ENCODE assay signal across 14 cellular contexts in the genomic region with DNA sequence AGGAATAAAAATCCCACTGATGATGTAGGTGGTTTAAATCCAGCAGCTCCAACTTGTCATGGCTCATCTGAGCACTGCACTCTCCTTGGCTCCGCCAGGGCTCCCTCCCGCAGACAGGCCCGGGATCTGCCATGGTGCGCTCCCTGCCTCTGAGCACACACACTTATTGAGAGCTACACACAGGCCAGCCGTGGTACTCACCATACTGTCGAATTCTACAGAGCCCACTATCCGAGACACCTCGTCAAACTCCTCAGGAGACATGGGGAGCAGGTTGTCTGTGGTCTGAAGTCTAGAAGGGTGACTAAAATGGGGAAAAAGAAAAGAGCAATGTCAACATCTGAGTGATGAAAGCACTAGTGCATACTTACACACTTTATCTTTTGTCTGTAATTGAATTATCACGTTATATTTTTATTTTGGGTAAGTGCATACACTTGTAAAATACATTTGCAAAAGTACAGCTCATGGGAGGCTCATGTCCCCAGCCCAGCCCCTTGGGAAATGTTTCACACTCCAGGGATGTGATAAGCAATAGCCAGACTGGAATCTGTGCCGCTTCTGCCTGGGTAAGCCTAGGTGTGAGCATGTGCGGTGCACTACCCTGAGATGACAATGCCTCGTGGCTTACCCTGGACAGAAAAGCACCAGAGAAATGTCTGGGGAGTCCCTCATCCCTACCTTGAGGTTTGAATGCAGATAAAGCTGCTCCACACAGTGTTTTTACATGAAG. TPM values are rescaled to one million over a fixed set of nuclear protein-coding genes. Genes with fewer than 3 reads are reported as not detected.
DNase-seq lines count a peak whose midpoint lies in the region; ATAC-seq, FAIRE-seq and TF ChIP-seq lines count a peak whose summit lies in the region.
"Had no signal": no experiment of that assay in that cellular context is flagged by ENCODE, and none has a peak within 500 bp of the region (broad histone marks: within the 10 kb centered on the region; RNA-seq: fewer than 3 reads in every experiment).

No MANE protein-coding gene starts in this region.

- H3K4me1 ChIP-seq in ACC112 (ENCODE audit: control insufficient read depth, insufficient read depth, low read length, unreplicated experiment) (peaks cover 25% of the 10 kb centered on the region), astrocyte (ENCODE audit: insufficient read depth, low read length) (peaks cover 11% of the 10 kb centered on the region), small intestine (ENCODE audit: control insufficient read depth in 2 of 2, insufficient read depth in 1 of 2, low read depth in 1 of 2, low read length in 1 of 2) (no peaks in the 10 kb centered on the region)

- H3K36me3 Mint-ChIP-seq in astrocyte (ENCODE audit: low read depth, unreplicated experiment): peaks cover 50% of the 10 kb centered on the region
- peaks cover 37% of the 10 kb centered on the region for H3K36me3 Mint-ChIP-seq in memory B cell

- ATAC-seq in memory B cell (ENCODE audit: low read depth) (no peak), HG03108 (IDR thresholded peaks at IDR 0.05; ENCODE audit: unreplicated experiment) (no peak)

- peaks cover 93% of the 10 kb centered on the region for H3K36me3 ChIP-seq in ACC112 (ENCODE audit: insufficient read depth, low read length)
- H3K36me3 ChIP-seq in astrocyte (ENCODE audit: insufficient read depth, low read length): peaks cover 78% of the 10 kb centered on the region
- H3K36me3 ChIP-seq in small intestine (ENCODE audit: control insufficient read depth in 2 of 2, insufficient read depth in 2 of 2, low read length in 2 of 2): peaks cover 45 to 61% of the 10 kb centered on the region in 2 donors

- TF ChIP-seq CTCF in astrocyte (IDR thresholded peaks at IDR 0.05; ENCODE audit: insufficient read depth, low read depth, low read length) (no peak), GM13976 (IDR thresholded peaks at IDR 0.05; ENCODE audit: borderline replicate concordance, control extremely low read depth, extremely low read depth, insufficient read depth, missing control alignments) (no peak)

- H3K9me3 ChIP-seq in astrocyte (ENCODE audit: insufficient read depth, low read depth, low read length) (no peaks in the 10 kb centered on the region), small intestine (ENCODE audit: control insufficient read depth, low read depth) (no peaks in the 10 kb centered on the region)
- H3K9me3 ChIP-seq: adrenal gland had no signal

- no peaks in the 10 kb centered on the region for H3K27me3 ChIP-seq in ACC112 (ENCODE audit: insufficient read depth, low read length)
- H3K27me3 ChIP-seq in astrocyte (ENCODE audit: insufficient read depth, low read length): no peaks in the 10 kb centered on the region
- H3K27me3 ChIP-seq in small intestine (ENCODE audit: control insufficient read depth in 2 of 2, insufficient read depth in 2 of 2, low read length in 2 of 2): no peaks in the 10 kb centered on the region
- H3K27me3 ChIP-seq: adrenal gland had no signal

- H4K20me1 ChIP-seq in astrocyte (ENCODE audit: insufficient read depth, low read length): peaks cover 7% of the 10 kb centered on the region

- DNase-seq in astrocyte (ENCODE audit: low read depth): no peak
- no peak for DNase-seq in memory B cell (ENCODE audit: low spot score in 2 of 2)
- DNase-seq in small intestine: no peak
- DNase-seq in stimulated activated CD4-positive, alpha-beta T cell treated with anti-CD3 and anti-CD28 coated beads, Interleukin-4, amount 100 ng/mL, for 1 hour: no peak
- no peak for DNase-seq in GM13976 (ENCODE audit: low spot score)
- DNase-seq: activated CD8-positive, alpha-beta memory T cell treated with anti-CD3 and anti-CD28 coated beads for 24 hours; adrenal gland; AML-193; foreskin fibroblast; NCI-H1105 treated with DMSO at 0.1 percent for 48 hours; PC-9 had no signal

- H3K4me3 Mint-ChIP-seq in astrocyte (ENCODE audit: unreplicated experiment): no peak overlapping the region
- no peak overlapping the region for H3K4me3 Mint-ChIP-seq in memory B cell

- H3K9me3 Mint-ChIP-seq in astrocyte (ENCODE audit: unreplicated experiment) (no peaks in the 10 kb centered on the region), memory B cell (no peaks in the 10 kb centered on the region)

- H3K4me1 Mint-ChIP-seq in astrocyte (ENCODE audit: low read depth, unreplicated experiment) (peaks cover 34% of the 10 kb centered on the region), memory B cell (no peaks in the 10 kb centered on the region)

- FAIRE-seq in astrocyte (lab: Jason Lieb, UNC): no peak
- no peak for FAIRE-seq in small intestine (lab: Jason Lieb, UNC)

- no peaks in the 10 kb centered on the region for H3K27me3 Mint-ChIP-seq in astrocyte (ENCODE audit: low read depth, unreplicated experiment)
- no peaks in the 10 kb centered on the region for H3K27me3 Mint-ChIP-seq in memory B cell

- H3K4me2 ChIP-seq in astrocyte (ENCODE audit: low read length): no peak overlapping the region
- H3K4me2 ChIP-seq: PC-9 had no signal

- H3K27ac ChIP-seq in ACC112 (ENCODE audit: low read depth, low read length): 0 out of 2 replicates have a peak overlapping the region, but pooled peaks have one; percentile 2
- H3K27ac ChIP-seq in astrocyte (ENCODE audit: low read depth, low read length): no peak overlapping the region
- no peak overlapping the region for H3K27ac ChIP-seq in small intestine (ENCODE audit: low read depth in 1 of 2, low read length in 1 of 2)
- H3K27ac ChIP-seq: PC-9 had no signal

- WGBS in small intestine, 3 donors: 90 to 95% (median 90%) methylated on average over 12 of the region's 12 CpGs

- no peak overlapping the region for H3K9ac ChIP-seq in astrocyte (ENCODE audit: low read length)

- H3K4me3 ChIP-seq in ACC112 (ENCODE audit: low read depth, low read length) (no peak overlapping the region), astrocyte (ENCODE audit: insufficient read depth, low read depth, low read length) (no peak overlapping the region), small intestine (ENCODE audit: low read depth in 1 of 2, low read length in 2 of 2) (no peak overlapping the region)
- H3K4me3 ChIP-seq: adrenal gland, PC-9 had no signal

- in situ Hi-C loops in GM13976 (cut with MboI; ENCODE audit: low sequenced_read_pairs, unreplicated experiment): no loop called here

- H2AFZ ChIP-seq in ACC112 (ENCODE audit: low read length, unreplicated experiment): no peak overlapping the region
- H2AFZ ChIP-seq in astrocyte (ENCODE audit: low read depth, low read length): no peak overlapping the region
- H2AFZ ChIP-seq: PC-9 had no signal

- H3K79me2 ChIP-seq in ACC112 (ENCODE audit: control insufficient read depth, insufficient read depth, low read length, unreplicated experiment) (peaks cover 7% of the 10 kb centered on the region), astrocyte (ENCODE audit: insufficient read depth, low read length) (no peaks in the 10 kb centered on the region)

- H3K27ac Mint-ChIP-seq in astrocyte (ENCODE audit: unreplicated experiment) (peak overlapping the region; percentile 77), memory B cell (peak overlapping the region; percentile 47)

- TF ChIP-seq POLR2A in GM19193 (IDR thresholded peaks at IDR 0.05; ENCODE audit: extremely low read depth, insufficient read depth, insufficient read length): peak; percentile 39

RNA-seq across cellular contexts. Expression of gene STAT1, which starts 39.2 kb away (rescaled TPM):
- total RNA-seq in astrocyte: 377 and 447 TPM in 2 replicates
- 10 to 100 TPM; 22.6 to 51.0 (median 34.3) TPM for polyA plus RNA-seq in small intestine
